ENCODE assay signal across 5 cellular contexts in genomic region chr7:102540604-102541003, GRCh38. TPM values are rescaled to one million over a fixed set of nuclear protein-coding genes. Genes with fewer than 3 reads are reported as not detected.
"Had no signal": no experiment of that assay in that cellular context is flagged by ENCODE, and none has a peak within 500 bp of the region (broad histone marks: within the 10 kb centered on the region; RNA-seq: fewer than 3 reads in every experiment).

No MANE protein-coding gene starts in this region.

RNA-seq across cellular contexts. Expression of gene SPDYE2, which starts 10.4 kb away (rescaled TPM):
- total RNA-seq: GM23338, H1, H9, HT-29, IMR-90 had no signal
- polyA plus RNA-seq: H1, IMR-90 had no signal
